In the genomic region with DNA sequence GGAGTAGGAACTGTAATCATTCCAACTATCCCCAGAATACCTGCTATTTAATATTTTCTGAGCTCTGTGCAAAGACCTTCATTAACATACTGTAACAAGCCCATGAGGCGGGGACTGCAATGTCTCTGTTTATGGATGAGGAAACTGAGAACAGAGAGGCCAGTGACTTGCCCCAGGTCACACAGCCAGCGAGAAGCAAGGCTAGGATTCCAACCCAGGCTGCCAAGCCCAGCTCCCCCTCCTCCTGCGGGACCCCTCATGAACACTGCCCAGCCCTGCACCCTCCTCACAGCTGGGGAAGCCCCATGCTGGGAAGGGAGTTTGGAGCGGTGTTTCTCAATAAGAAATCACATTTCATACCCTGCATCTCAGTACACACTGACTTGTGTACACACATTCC, we compare ENCODE assay signal across 11 cellular contexts. TPM values are rescaled to one million over a fixed set of nuclear protein-coding genes. Genes with fewer than 3 reads are reported as not detected.
DNase-seq lines count a peak whose midpoint lies in the region; ATAC-seq lines count a peak whose summit lies in the region.
"Had no signal": no experiment of that assay in that cellular context is flagged by ENCODE, and none has a peak within 500 bp of the region (broad histone marks: within the 10 kb centered on the region; RNA-seq: fewer than 3 reads in every experiment).

No MANE protein-coding gene starts in this region.

- no peaks in the 10 kb centered on the region for H3K36me3 ChIP-seq in CD8-positive, alpha-beta memory T cell (ENCODE audit: insufficient read depth, low read length)
- H3K36me3 ChIP-seq in SK-N-MC (ENCODE audit: insufficient read depth, low read length): no peaks in the 10 kb centered on the region
- peaks cover 0 to under 1% (median 0%) of the 10 kb centered on the region in 3 experiments for H3K36me3 ChIP-seq in naive thymus-derived CD4-positive, alpha-beta T cell (ENCODE audit: control insufficient read depth in 2 of 3, insufficient read depth in 3 of 3, low read length in 3 of 3)
- H3K36me3 ChIP-seq: ascending aorta had no signal

- H3K27me3 ChIP-seq in CD8-positive, alpha-beta memory T cell (ENCODE audit: insufficient read depth, low read length, poor library complexity, severe bottlenecking): no peaks in the 10 kb centered on the region
- no peaks in the 10 kb centered on the region for H3K27me3 ChIP-seq in naive thymus-derived CD4-positive, alpha-beta T cell (ENCODE audit: control insufficient read depth in 2 of 2, insufficient read depth in 2 of 2, low read length in 2 of 2)
- H3K27me3 ChIP-seq: ascending aorta had no signal

- CTCF ChIA-PET in CD8-positive, alpha-beta memory T cell (lab: Charles Lee): interaction anchor here (1.5 kb wide), 1 partner anchor 10 kb away, joined by 3 read pairs; no protein-coding TSS in a partner anchor
- CTCF ChIA-PET in naive thymus-derived CD4-positive, alpha-beta T cell (lab: Charles Lee): interaction anchor here (0.6 to 1.8 kb wide), 6 partner anchors 8 to 76 kb away, joined by 3 to 6 read pairs (median 5); partner anchors contain the start of gene TCTN1

- in situ Hi-C loops in G401 (cut with HindIII; ENCODE audit: low sequenced_read_pairs): no loop called here

- H3K9ac ChIP-seq in SK-N-MC (ENCODE audit: insufficient read length): no peak overlapping the region

- H3K4me3 Mint-ChIP-seq in CD8-positive, alpha-beta memory T cell: peak overlapping the region in 6 of 7 donors; percentile 57 to 73 (median 64)
- peak overlapping the region; percentile 34 to 80 (median 60) for H3K4me3 Mint-ChIP-seq in naive thymus-derived CD4-positive, alpha-beta T cell

- H3K9me3 Mint-ChIP-seq in CD8-positive, alpha-beta memory T cell: peaks cover 0 to 2% (median 0%) of the 10 kb centered on the region in 5 donors
- H3K9me3 Mint-ChIP-seq in naive thymus-derived CD4-positive, alpha-beta T cell: peaks cover 0 to 10% (median 3%) of the 10 kb centered on the region in 11 donors

- H3K27ac Mint-ChIP-seq in CD8-positive, alpha-beta memory T cell: peak overlapping the region; percentile 50 to 98 (median 88)
- H3K27ac Mint-ChIP-seq in naive thymus-derived CD4-positive, alpha-beta T cell: peak overlapping the region; percentile 29 to 91 (median 84)

- intact Hi-C loops in naive thymus-derived CD4-positive, alpha-beta T cell (cut with micrococcal nuclease): loop anchor here in 1 of 2 donors (2.0 kb wide), 1 partner anchor 21 kb away; no protein-coding TSS in a partner anchor

- peaks cover 6 to 9% (median 8%) of the 10 kb centered on the region in 3 donors for H3K36me3 Mint-ChIP-seq in CD8-positive, alpha-beta memory T cell
- peaks cover 9 to 40% (median 27%) of the 10 kb centered on the region in 5 donors for H3K36me3 Mint-ChIP-seq in naive thymus-derived CD4-positive, alpha-beta T cell

- peak overlapping the region; percentile 2 for H3K4me3 ChIP-seq in CD8-positive, alpha-beta memory T cell (ENCODE audit: low read length)
- peak overlapping the region; percentile 1; the same call in 1 of the 2 replicates for H3K4me3 ChIP-seq in SK-N-MC
- no peak overlapping the region for H3K4me3 ChIP-seq in naive thymus-derived CD4-positive, alpha-beta T cell (ENCODE audit: low read length)
- H3K4me3 ChIP-seq: ascending aorta had no signal

- no peaks in the 10 kb centered on the region for H3K9me3 ChIP-seq in CD8-positive, alpha-beta memory T cell (ENCODE audit: low read length)
- H3K9me3 ChIP-seq in SK-N-MC (ENCODE audit: low read depth, low read length): no peaks in the 10 kb centered on the region
- no peaks in the 10 kb centered on the region for H3K9me3 ChIP-seq in naive thymus-derived CD4-positive, alpha-beta T cell (ENCODE audit: control insufficient read depth in 2 of 3, low read length in 3 of 3)

- POLR2A ChIA-PET in CD8-positive, alpha-beta memory T cell (lab: Charles Lee): interaction anchor here (0.7 kb wide), 1 partner anchor 247 kb away, joined by 8 read pairs; no protein-coding TSS in a partner anchor
- POLR2A ChIA-PET in naive thymus-derived CD4-positive, alpha-beta T cell (lab: Charles Lee): interaction anchor here (0.6 to 1.3 kb wide), 3 partner anchors 11 to 158 kb away, joined by 3 to 7 read pairs (median 5); partner anchors contain the start of gene HVCN1

- H3K4me1 ChIP-seq in CD8-positive, alpha-beta memory T cell (ENCODE audit: insufficient read depth, low read length): peaks cover 22% of the 10 kb centered on the region
- peaks cover 15 to 23% of the 10 kb centered on the region in 2 donors for H3K4me1 ChIP-seq in naive thymus-derived CD4-positive, alpha-beta T cell (ENCODE audit: control insufficient read depth in 2 of 2, insufficient read depth in 2 of 2, low read length in 2 of 2)
- H3K4me1 ChIP-seq: ascending aorta had no signal

- H3K27me3 Mint-ChIP-seq in CD8-positive, alpha-beta memory T cell: no peaks in the 10 kb centered on the region
- H3K27me3 Mint-ChIP-seq in naive thymus-derived CD4-positive, alpha-beta T cell: no peaks in the 10 kb centered on the region

- DNase-seq in CD8-positive, alpha-beta memory T cell: no peak
- DNase-seq in SK-N-MC (ENCODE audit: low read depth, low spot score): no peak
- DNase-seq in naive thymus-derived CD4-positive, alpha-beta T cell: no peak
- no peak for DNase-seq in NOMO-1 treated with dmso at 0.1 percent for 144 hours (lab: John Stamatoyannopoulos, UW; ENCODE audit: unreplicated experiment)
- no peak for DNase-seq in G401 (ENCODE audit: low spot score)
- DNase-seq: Calu3, glutamatergic neuron had no signal

- ATAC-seq in GM21447 (IDR thresholded peaks at IDR 0.05; ENCODE audit: unreplicated experiment): peak; percentile 18
- ATAC-seq in naive thymus-derived CD4-positive, alpha-beta T cell: peak; percentile 24
- ATAC-seq in GM19455 (IDR thresholded peaks at IDR 0.05; ENCODE audit: unreplicated experiment): no peak
- no peak for ATAC-seq in HG02840 (IDR thresholded peaks at IDR 0.05; ENCODE audit: low FRiP score, unreplicated experiment)

- peaks cover 22 to 34% (median 33%) of the 10 kb centered on the region in 3 donors for H3K4me1 Mint-ChIP-seq in CD8-positive, alpha-beta memory T cell
- peaks cover 31 to 53% (median 40%) of the 10 kb centered on the region in 7 donors for H3K4me1 Mint-ChIP-seq in naive thymus-derived CD4-positive, alpha-beta T cell

- H3K27ac ChIP-seq in CD8-positive, alpha-beta memory T cell (ENCODE audit: low read depth, low read length): no peak overlapping the region
- H3K27ac ChIP-seq in SK-N-MC: no peak overlapping the region
- H3K27ac ChIP-seq in naive thymus-derived CD4-positive, alpha-beta T cell (ENCODE audit: low read depth, low read length): peak overlapping the region; percentile 16
- H3K27ac ChIP-seq: ascending aorta had no signal

RNA-seq across cellular contexts. Expression of gene HVCN1, which starts 10.9 kb away (rescaled TPM):
- 10 to 100 TPM; 18.5 to 20.2 TPM for total RNA-seq in CD8-positive, alpha-beta memory T cell
- 17.6 TPM for polyA plus RNA-seq in CD8-positive, alpha-beta memory T cell
- 10 to 100 TPM in 4 of 5 experiments, 1 to 10 TPM in 1; 6.4 to 24.8 (median 11.7) TPM for total RNA-seq in naive thymus-derived CD4-positive, alpha-beta T cell
- 10 to 100 TPM; 15.2 to 25.3 TPM for polyA plus RNA-seq in naive thymus-derived CD4-positive, alpha-beta T cell
- not detected in 2 replicates for total RNA-seq in G401 (2014; rRNA removed; shearing (Covaris generic))

Comparison
In these comparisons a context has a peak if more than half of its experiments do, and no peak if none do; other contexts are left out.
1. ATAC-seq: peak in GM21447 (single experiment) and naive thymus-derived CD4-positive, alpha-beta T cell (single experiment); none in GM19455 (single experiment) and HG02840 (single experiment).